Comparison of ENCODE assay signal across 21 cellular contexts in the genomic region with DNA sequence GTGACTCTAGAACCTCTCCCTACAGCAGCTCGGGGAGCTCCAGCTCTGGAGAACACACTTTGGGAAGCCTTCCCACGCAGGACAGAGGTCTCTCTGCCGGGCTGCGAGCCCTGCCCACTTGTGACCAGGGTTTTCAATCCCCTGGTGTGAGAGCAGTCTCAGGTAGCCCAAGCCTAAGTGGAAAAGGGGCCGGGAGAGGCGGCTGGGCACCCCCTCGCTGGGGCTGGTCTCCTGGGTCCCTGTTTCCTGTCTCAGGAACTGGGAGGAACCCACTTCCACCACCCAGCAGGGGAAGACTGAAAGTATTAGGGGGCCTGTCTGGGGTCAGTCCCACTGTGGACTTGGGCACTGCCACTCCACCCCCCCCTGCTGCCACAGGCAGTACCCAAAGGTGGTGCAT.
"Had no signal": no experiment of that assay in that cellular context is flagged by ENCODE, and none has a peak within 500 bp of the region (broad histone marks: within the 10 kb centered on the region; RNA-seq: fewer than 3 reads in every experiment).

No MANE protein-coding gene starts in this region.

- H3K27ac ChIP-seq: KMS-11, SJSA1, SK-N-MC had no signal

- DNase-seq: Kasumi-1, MM.1S, NCI-H1092 treated with DMSO at 0.1 percent for 48 hours, NCI-H1436, NCI-H187, NCI-H2029, NCI-H2081 treated with DMSO at 0.1 percent for 48 hours, NCI-H2171, NCI-H226, NCI-H446, NCI-H510A, NCI-H524 treated with DMSO at 0.1 percent for 48 hours, NCI-H69, NCI-H774, Right ventricle myocardium superior, RPMI8226, SIG-M5 had no signal

- H3K4me3 ChIP-seq: K562, SJSA1, SK-N-MC had no signal

- H3K27me3 ChIP-seq: SJSA1 had no signal

- H3K9ac ChIP-seq: KMS-11 had no signal

- H3K4me2 ChIP-seq: KMS-11 had no signal

- H3K9me3 ChIP-seq: SJSA1 had no signal
